17 cellular contexts compared by ENCODE assay signal in the genomic region with DNA sequence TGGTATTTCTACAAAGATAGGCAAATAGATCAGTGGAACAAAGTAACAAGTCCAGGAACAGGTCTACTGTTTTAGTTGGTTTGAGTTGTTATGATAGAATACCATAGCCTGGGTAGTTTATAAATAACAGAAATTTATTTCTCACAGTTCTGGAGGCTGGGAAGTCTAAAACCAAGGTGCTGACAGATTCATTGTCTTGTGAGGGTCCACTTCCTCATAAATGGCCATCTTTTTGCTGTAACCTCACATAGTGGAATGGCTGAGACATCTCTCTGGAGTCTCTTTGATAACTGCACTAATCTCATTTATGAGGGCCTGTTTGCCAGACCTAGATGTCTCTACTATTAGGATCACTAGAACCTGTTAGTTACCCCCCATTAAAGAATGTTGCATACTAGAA.
DNase-seq lines count a peak whose midpoint lies in the region; TF ChIP-seq lines count a peak whose summit lies in the region.
"Had no signal": no experiment of that assay in that cellular context is flagged by ENCODE, and none has a peak within 500 bp of the region (broad histone marks: within the 10 kb centered on the region; RNA-seq: fewer than 3 reads in every experiment).

No MANE protein-coding gene starts in this region.

- no peaks in the 10 kb centered on the region for H3F3A ChIP-seq in Loucy (ENCODE audit: low read depth)

- no peak overlapping the region for H3K4me3 ChIP-seq in Loucy (ENCODE audit: low read length, poor library complexity, severe bottlenecking)
- peak overlapping the region; percentile 28 for H3K4me3 ChIP-seq in endodermal cell (ENCODE audit: low read length)
- H3K4me3 ChIP-seq: A549; BLaER1 treated with 17β-estradiol and CSF1 and Interleukin-3, amounts not matched to agents 10 nM and 100 nM had no signal

- H3K9me3 Mint-ChIP-seq in endodermal cell, result peaks cover 41% of the 10 kb centered on the region

- H3K9me3 ChIP-seq in Loucy (ENCODE audit: insufficient read depth, low read depth, low read length) (no peaks in the 10 kb centered on the region), endodermal cell (ENCODE audit: control insufficient read depth, low read length) (peaks cover 41% of the 10 kb centered on the region)
- H3K9me3 ChIP-seq: A549, Caco-2 had no signal

- H3K9ac ChIP-seq in Loucy (ENCODE audit: low read depth, low read length, poor library complexity, severe bottlenecking), result no peak overlapping the region
- no peak overlapping the region for H3K9ac ChIP-seq in endodermal cell (ENCODE audit: extremely low read depth, low read length, poor library complexity, severe bottlenecking)
- H3K9ac ChIP-seq: BLaER1 treated with 17β-estradiol and CSF1 and Interleukin-3, amounts not matched to agents 10 nM and 100 nM had no signal

- H3K36me3 ChIP-seq in Loucy (ENCODE audit: insufficient read depth, low read length) (no peaks in the 10 kb centered on the region), endodermal cell (ENCODE audit: control insufficient read depth, insufficient read depth, low read length) (no peaks in the 10 kb centered on the region)
- H3K36me3 ChIP-seq: BLaER1 treated with 17β-estradiol and CSF1 and Interleukin-3, amounts not matched to agents 10 nM and 100 nM had no signal

- H3K79me2 ChIP-seq in Loucy (ENCODE audit: insufficient read depth, low read length), result no peaks in the 10 kb centered on the region

- DNase-seq in OCI-M1 (lab: John Stamatoyannopoulos, UW) (peak; percentile 15), endodermal cell (no peak), NCI-H1694 (lab: John Stamatoyannopoulos, UW) (no peak), dermis blood vessel endothelial cell (no peak)
- DNase-seq: AML-193; Caco-2; Calu3; CD4-positive, alpha-beta T cell; CD8-positive, alpha-beta T cell; DMS79 treated with DMSO at 0.1 percent for 48 hours; GF-D8 had no signal

- peak overlapping the region; percentile 7; the same call in 1 of the 2 replicates for H2AFZ ChIP-seq in Loucy (ENCODE audit: low read length)

- no peaks in the 10 kb centered on the region for H4K20me1 ChIP-seq in Loucy (ENCODE audit: insufficient read depth, low read length, poor library complexity, severe bottlenecking)
- H4K20me1 ChIP-seq: BLaER1 treated with 17β-estradiol and CSF1 and Interleukin-3, amounts not matched to agents 10 nM and 100 nM had no signal

- H3K27ac ChIP-seq in endodermal cell (ENCODE audit: low read depth, low read length), result no peak overlapping the region
- H3K27ac ChIP-seq: 22Rv1; A549; BLaER1 treated with 17β-estradiol and CSF1 and Interleukin-3, amounts not matched to agents 10 nM and 100 nM; C4-2B had no signal

- H3K27ac Mint-ChIP-seq in endodermal cell, result no peak overlapping the region
- H3K27ac Mint-ChIP-seq: B cell; CD4-positive, alpha-beta T cell; CD8-positive, alpha-beta T cell had no signal

- H3K27me3 Mint-ChIP-seq in endodermal cell (ENCODE audit: insufficient read depth), result peaks cover 2% of the 10 kb centered on the region

- TF ChIP-seq CTCF in Loucy (conservative IDR thresholded peaks at IDR 0.05; ENCODE audit: low read length), result no peak
- TF ChIP-seq CTCF in endodermal cell (conservative IDR thresholded peaks at IDR 0.05), result no peak

- H3K9me2 ChIP-seq in Loucy (replicated peaks; ENCODE audit: low read depth, low read length), result no peaks in the 10 kb centered on the region

- H3K36me3 Mint-ChIP-seq in endodermal cell (ENCODE audit: low read depth), result no peaks in the 10 kb centered on the region
- H3K36me3 Mint-ChIP-seq: CD8-positive, alpha-beta T cell had no signal

- H3K4me3 Mint-ChIP-seq in endodermal cell, result no peak overlapping the region
- H3K4me3 Mint-ChIP-seq: B cell; CD4-positive, alpha-beta T cell; CD8-positive, alpha-beta T cell had no signal

- H3K4me1 Mint-ChIP-seq in endodermal cell, result no peaks in the 10 kb centered on the region
- H3K4me1 Mint-ChIP-seq: B cell had no signal

- H3K4me1 ChIP-seq in Loucy (ENCODE audit: insufficient read depth, low read length, poor library complexity, severe bottlenecking) (no peaks in the 10 kb centered on the region), endodermal cell (ENCODE audit: control insufficient read depth, insufficient read depth, low read length) (no peaks in the 10 kb centered on the region)
- H3K4me1 ChIP-seq: A549; BLaER1 treated with 17β-estradiol and CSF1 and Interleukin-3, amounts not matched to agents 10 nM and 100 nM; Caco-2 had no signal

- no peak overlapping the region for H3K4me2 ChIP-seq in Loucy (ENCODE audit: low read depth, low read length, poor library complexity, severe bottlenecking)
- H3K4me2 ChIP-seq: A549; BLaER1 treated with 17β-estradiol and CSF1 and Interleukin-3, amounts not matched to agents 10 nM and 100 nM had no signal

- H3K27me3 ChIP-seq in Loucy (ENCODE audit: insufficient read depth, low read length, poor library complexity, severe bottlenecking) (no peaks in the 10 kb centered on the region), endodermal cell (ENCODE audit: control insufficient read depth, insufficient read depth, low read length, poor library complexity, severe bottlenecking) (no peaks in the 10 kb centered on the region)
- H3K27me3 ChIP-seq: BLaER1 treated with 17β-estradiol and CSF1 and Interleukin-3, amounts not matched to agents 10 nM and 100 nM had no signal
